Comparison of ENCODE assay signal across 9 cellular contexts in the genomic region with DNA sequence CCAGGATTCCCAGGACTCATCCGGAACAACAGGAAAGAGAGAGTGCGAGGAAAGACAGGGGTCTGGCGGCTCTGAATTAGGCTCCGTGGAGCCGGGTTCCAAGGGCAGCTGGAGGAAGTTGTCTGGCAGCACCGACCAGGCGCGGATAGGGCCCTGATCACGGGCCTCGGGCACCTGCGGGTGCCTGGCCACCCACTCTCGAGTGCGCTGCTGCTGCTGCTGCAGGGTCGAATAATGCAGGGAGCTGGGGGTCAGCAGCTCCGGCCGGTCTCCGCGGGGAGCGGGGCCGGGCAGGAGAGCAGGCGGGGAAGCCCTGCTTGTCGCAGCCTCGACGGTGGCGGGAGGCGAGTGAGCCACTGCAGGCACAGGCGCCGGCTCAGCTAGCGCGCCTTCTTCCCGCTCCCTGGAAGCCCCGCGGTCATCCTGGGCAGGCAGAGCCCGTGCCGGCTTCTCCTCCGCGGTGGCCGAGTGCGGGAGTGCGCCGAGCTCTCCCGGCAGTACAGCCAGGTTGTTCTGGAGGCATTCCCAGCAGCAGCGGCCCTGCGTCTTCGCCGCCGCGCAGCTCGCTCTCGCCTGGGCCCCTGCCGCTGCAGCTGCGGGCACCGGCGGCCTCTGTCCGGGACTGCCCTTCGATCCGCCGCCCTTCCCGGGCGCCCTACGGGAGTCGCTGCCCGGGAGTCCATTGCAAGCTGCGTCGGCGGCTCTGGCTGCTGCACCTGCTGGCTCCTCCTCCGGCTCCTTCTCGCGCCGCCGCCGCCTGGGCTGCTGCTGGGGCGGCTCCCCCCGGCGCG. TPM values are rescaled to one million over a fixed set of nuclear protein-coding genes. Genes with fewer than 3 reads are reported as not detected.
DNase-seq lines count a peak whose midpoint lies in the region; ATAC-seq, FAIRE-seq and TF ChIP-seq lines count a peak whose summit lies in the region.
"Had no signal": no experiment of that assay in that cellular context is flagged by ENCODE, and none has a peak within 500 bp of the region (broad histone marks: within the 10 kb centered on the region; RNA-seq: fewer than 3 reads in every experiment).

No MANE protein-coding gene starts in this region.

- TF ChIP-seq CTCF in left ventricle myocardium inferior (IDR thresholded peaks at IDR 0.05; ENCODE audit: borderline replicate concordance): no peak

- H3K4me1 ChIP-seq in left ventricle myocardium inferior: peaks cover 20% of the 10 kb centered on the region

- no peak for FAIRE-seq in GM19239 (lab: Jason Lieb, UNC)
- FAIRE-seq: endometrium had no signal

- H3K4me3 ChIP-seq in left ventricle myocardium inferior: peak overlapping the region; percentile 65

- H3K9me3 ChIP-seq in left ventricle myocardium inferior (replicated peaks): no peaks in the 10 kb centered on the region

- ATAC-seq in GM19463 (IDR thresholded peaks at IDR 0.05; ENCODE audit: unreplicated experiment): no peak

- H3K27me3 ChIP-seq in left ventricle myocardium inferior (ENCODE audit: low read depth): peaks cover 91% of the 10 kb centered on the region

- H3K36me3 ChIP-seq in left ventricle myocardium inferior: no peaks in the 10 kb centered on the region

- no peak overlapping the region for H3K27ac ChIP-seq in left ventricle myocardium inferior (replicated peaks)

- intact Hi-C loops in left ventricle myocardium inferior (cut with micrococcal nuclease): no loop called here

- DNase-seq in activated T-cell treated with anti-CD3 and anti-CD28 coated beads for 1 hour (ENCODE audit: low read depth): peak; percentile 28
- DNase-seq in activated T-cell treated with anti-CD3 and anti-CD28 coated beads for 4 hours: no peak
- DNase-seq in LoVo (ENCODE audit: low spot score): peak; percentile 32
- DNase-seq in activated naive CD4-positive, alpha-beta T cell treated with anti-CD3 and anti-CD28 coated beads, Interleukin-2, amount 50 U/mL, for 16 hours: peak; percentile 39
- peak; percentile 17 for DNase-seq in left ventricle myocardium inferior
- DNase-seq in retina: peak; percentile 87
- DNase-seq in GM19239 (ENCODE audit: insufficient read length, low spot score): no peak

RNA-seq across cellular contexts. Expression of gene SOWAHB, which starts 1.0 kb away (rescaled TPM):
- not detected for total RNA-seq in left ventricle myocardium inferior

RNA-seq across cellular contexts. Expression of gene SEPTIN11, which starts 52.6 kb away (rescaled TPM):
- 30.1 TPM for total RNA-seq in left ventricle myocardium inferior

Comparison
In these comparisons a context has a peak if more than half of its experiments do, and no peak if none do; other contexts are left out.
1. DNase-seq: peak in activated T-cell treated with anti-CD3 and anti-CD28 coated beads for 1 hour (single experiment), LoVo (single experiment), activated naive CD4-positive, alpha-beta T cell treated with anti-CD3 and anti-CD28 coated beads, Interleukin-2, amount 50 U/mL, for 16 hours (single experiment), left ventricle myocardium inferior (single experiment) and retina (single experiment); none in activated T-cell treated with anti-CD3 and anti-CD28 coated beads for 4 hours (single experiment) and GM19239 (single experiment).